ENCODE assay signal across 19 cellular contexts in the genomic region with DNA sequence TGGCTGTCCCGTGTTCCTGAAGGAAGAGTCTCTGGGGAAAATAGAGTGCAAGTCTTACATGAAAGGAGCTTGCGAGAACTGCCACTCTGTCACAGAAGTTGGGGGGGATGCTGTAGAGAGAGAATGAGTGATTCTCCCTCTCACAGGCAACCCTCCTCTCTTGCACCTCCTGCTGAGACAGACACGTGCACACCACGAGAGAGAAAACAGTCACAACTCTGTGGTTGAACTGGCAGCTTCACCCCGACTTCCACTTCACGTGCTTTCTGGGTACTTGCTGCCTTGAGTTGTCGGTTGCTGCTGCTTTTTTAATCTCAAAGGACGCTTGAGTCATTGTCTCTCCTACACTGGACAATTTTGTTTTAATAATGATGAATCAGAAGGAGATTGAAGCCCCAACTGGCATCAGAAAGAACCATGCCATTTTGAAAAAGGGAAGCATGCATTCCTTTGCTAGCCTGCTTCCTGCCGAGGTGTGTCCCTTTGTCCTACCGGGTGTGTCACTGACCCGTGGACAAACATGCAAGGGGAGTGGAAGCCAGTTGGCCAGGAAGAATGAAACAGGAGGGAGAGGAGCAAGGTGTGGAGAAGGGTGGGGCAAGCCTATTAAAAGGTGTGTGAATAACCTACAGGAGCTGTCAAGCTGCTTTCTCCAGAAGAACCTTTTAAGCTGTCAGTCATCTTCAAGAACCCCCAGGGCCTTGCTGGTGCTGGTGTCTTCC.
DNase-seq lines count a peak whose midpoint lies in the region; TF ChIP-seq lines count a peak whose summit lies in the region.
"Had no signal": no experiment of that assay in that cellular context is flagged by ENCODE, and none has a peak within 500 bp of the region (broad histone marks: within the 10 kb centered on the region; RNA-seq: fewer than 3 reads in every experiment).

No MANE protein-coding gene starts in this region.

- H3K27me3 ChIP-seq in esophagus squamous epithelium (no peaks in the 10 kb centered on the region), thyroid gland (no peaks in the 10 kb centered on the region)
- H3K27me3 ChIP-seq: right atrium auricular region, tibial nerve had no signal

- no peaks in the 10 kb centered on the region for H3K4me1 Mint-ChIP-seq in activated T-cell treated with anti-CD3 and anti-CD28 coated beads, Interleukin-2, amount 50 U/mL, for 24 hours (ENCODE audit: low read depth)
- H3K4me1 Mint-ChIP-seq: CD4-positive, CD25-positive, alpha-beta regulatory T cell; natural killer cell had no signal

- DNase-seq in DMS53 (lab: John Stamatoyannopoulos, UW) (peak; percentile 14), DMS53 treated with DMSO at 0.1 percent for 48 hours (lab: John Stamatoyannopoulos, UW; ENCODE audit: unreplicated experiment) (no peak), NOMO-1 treated with DMSO at 0.1 percent for 48 hours (lab: John Stamatoyannopoulos, UW; ENCODE audit: unreplicated experiment) (peak; percentile 49), esophagus squamous epithelium (lab: John Stamatoyannopoulos, UW) (no peak), thyroid gland (peak; percentile 7 to 26), posterior vena cava (ENCODE audit: low spot score) (no peak)
- no peak for DNase-seq in activated T-cell treated with anti-CD3 and anti-CD28 coated beads, Interleukin-2, amount 50 U/mL, for 24 hours
- no peak for DNase-seq in activated naive CD4-positive, alpha-beta T cell treated with Interleukin-2 at 50 U/mL for 16 hours
- DNase-seq: 8988T; activated CD4-positive, alpha-beta T cell treated with anti-CD3 and anti-CD28 coated beads for 48 hours; activated T-cell treated with anti-CD3 and anti-CD28 coated beads, Interleukin-2, amount 50 U/mL, for 4 hours; CD4-positive, CD25-positive, alpha-beta regulatory T cell; erythroblast; left ventricle myocardium superior; natural killer cell; NCI-H446; T-helper 2 cell had no signal

- WGBS in esophagus squamous epithelium, 2 donors: 30 to 33% methylated on average over 7 to 11 of the region's 11 CpGs
- 23 to 34% methylated on average over 11 of the region's 11 CpGs for WGBS in thyroid gland, 2 donors

- no peak overlapping the region for H3K27ac Mint-ChIP-seq in activated T-cell treated with anti-CD3 and anti-CD28 coated beads, Interleukin-2, amount 50 U/mL, for 24 hours
- H3K27ac Mint-ChIP-seq: CD4-positive, CD25-positive, alpha-beta regulatory T cell; natural killer cell had no signal

- TF ChIP-seq POLR2A in esophagus squamous epithelium (IDR thresholded peaks at IDR 0.05): no peak
- no peak for TF ChIP-seq POLR2A in thyroid gland (IDR thresholded peaks at IDR 0.05)

- H3K9me3 Mint-ChIP-seq in activated T-cell treated with anti-CD3 and anti-CD28 coated beads, Interleukin-2, amount 50 U/mL, for 24 hours: no peaks in the 10 kb centered on the region
- H3K9me3 Mint-ChIP-seq: activated T-cell treated with anti-CD3 and anti-CD28 coated beads, Interleukin-2, amount 50 U/mL, for 4 hours; natural killer cell had no signal

- peaks cover 0 to 29% (median 0%) of the 10 kb centered on the region in 3 donors for H3K4me1 ChIP-seq in esophagus squamous epithelium
- H3K4me1 ChIP-seq in thyroid gland: no peaks in the 10 kb centered on the region
- H3K4me1 ChIP-seq: right atrium auricular region, tibial nerve had no signal

- no peaks in the 10 kb centered on the region for H3K36me3 ChIP-seq in esophagus squamous epithelium
- H3K36me3 ChIP-seq in thyroid gland: no peaks in the 10 kb centered on the region
- H3K36me3 ChIP-seq: right atrium auricular region, tibial nerve had no signal

- no peaks in the 10 kb centered on the region for H3K9me3 ChIP-seq in esophagus squamous epithelium
- no peaks in the 10 kb centered on the region for H3K9me3 ChIP-seq in thyroid gland
- H3K9me3 ChIP-seq: right atrium auricular region, tibial nerve had no signal

- no peaks in the 10 kb centered on the region for H3K36me3 Mint-ChIP-seq in activated T-cell treated with anti-CD3 and anti-CD28 coated beads, Interleukin-2, amount 50 U/mL, for 24 hours (ENCODE audit: low read depth)
- H3K36me3 Mint-ChIP-seq: CD4-positive, CD25-positive, alpha-beta regulatory T cell; natural killer cell had no signal

- no peak overlapping the region for H3K4me3 Mint-ChIP-seq in activated T-cell treated with anti-CD3 and anti-CD28 coated beads, Interleukin-2, amount 50 U/mL, for 24 hours
- H3K4me3 Mint-ChIP-seq: activated T-cell treated with anti-CD3 and anti-CD28 coated beads, Interleukin-2, amount 50 U/mL, for 4 hours; CD4-positive, CD25-positive, alpha-beta regulatory T cell; natural killer cell had no signal

- intact Hi-C loops in esophagus squamous epithelium (cut with DNase I) (no loop called here), thyroid gland (cut with DNase I) (no loop called here), posterior vena cava (cut with DNase I) (no loop called here)

- H3K4me3 ChIP-seq in esophagus squamous epithelium (no peak overlapping the region), thyroid gland (replicated peaks in 1 of 3) (no peak overlapping the region)
- H3K4me3 ChIP-seq: right atrium auricular region, tibial nerve had no signal

- H3K27me3 Mint-ChIP-seq in activated T-cell treated with anti-CD3 and anti-CD28 coated beads, Interleukin-2, amount 50 U/mL, for 24 hours: peaks cover 37% of the 10 kb centered on the region

- TF ChIP-seq CTCF in esophagus squamous epithelium (IDR thresholded peaks at IDR 0.05) (no peak), thyroid gland (IDR thresholded peaks at IDR 0.05) (no peak)

- peak overlapping the region; percentile 24 to 77 (median 58) for H3K27ac ChIP-seq in esophagus squamous epithelium
- H3K27ac ChIP-seq in thyroid gland: no peak overlapping the region
- H3K27ac ChIP-seq: right atrium auricular region, tibial nerve had no signal

Comparison
In these comparisons a context has a peak if more than half of its experiments do, and no peak if none do; other contexts are left out.
1. DNase-seq: peak in DMS53 (single experiment), NOMO-1 treated with DMSO at 0.1 percent for 48 hours (single experiment) and thyroid gland (2 of 2); none in DMS53 treated with DMSO at 0.1 percent for 48 hours (single experiment), esophagus squamous epithelium (single experiment), activated T-cell treated with anti-CD3 and anti-CD28 coated beads, Interleukin-2, amount 50 U/mL, for 24 hours (single experiment), activated naive CD4-positive, alpha-beta T cell treated with Interleukin-2 at 50 U/mL for 16 hours (single experiment) and posterior vena cava (single experiment).
2. H3K27ac ChIP-seq: peak in esophagus squamous epithelium (4 of 4); none in thyroid gland (0 of 3).